Comparison of ENCODE assay signal across 13 cellular contexts in genomic region chr11:62399868-62400245, GRCh38. TPM values are rescaled to one million over a fixed set of nuclear protein-coding genes. Genes with fewer than 3 reads are reported as not detected.
A peak's percentile ranks its signal among the peaks of the same experiment; 100 is the strongest.
DNase-seq lines count a peak whose midpoint lies in the region; ATAC-seq and TF ChIP-seq lines count a peak whose summit lies in the region.
"Had no signal": no experiment of that assay in that cellular context is flagged by ENCODE, and none has a peak within 500 bp of the region (broad histone marks: within the 10 kb centered on the region; RNA-seq: fewer than 3 reads in every experiment).

No MANE protein-coding gene starts in this region.

- 53 to 68% methylated on average over 4 to 6 of the region's 7 CpGs for WGBS in esophagus squamous epithelium, 2 donors
- 15 to 24% methylated on average over 7 of the region's 7 CpGs for WGBS in tibial nerve, 2 donors

- H3K36me3 Mint-ChIP-seq in T-helper 17 cell (ENCODE audit: low read depth): no peaks in the 10 kb centered on the region
- peaks cover 0 to 2% (median 0%) of the 10 kb centered on the region in 3 donors for H3K36me3 Mint-ChIP-seq in naive thymus-derived CD8-positive, alpha-beta T cell

- H3K4me1 ChIP-seq in esophagus squamous epithelium (peaks cover 65 to 93% (median 67%) of the 10 kb centered on the region in 3 donors), tibial nerve (peaks cover 6 to 90% (median 70%) of the 10 kb centered on the region in 4 donors)

- H3K9me3 ChIP-seq in T-helper 17 cell (ENCODE audit: control insufficient read depth, low read length, poor library complexity, severe bottlenecking): no peaks in the 10 kb centered on the region
- H3K9me3 ChIP-seq in esophagus squamous epithelium: no peaks in the 10 kb centered on the region
- no peaks in the 10 kb centered on the region for H3K9me3 ChIP-seq in tibial nerve
- H3K9me3 ChIP-seq: neutrophil had no signal

- POLR2A ChIA-PET in naive thymus-derived CD8-positive, alpha-beta T cell (lab: Charles Lee): interaction anchor here (0.6 to 1.4 kb wide), 6 partner anchors 19 to 192 kb away, joined by 3 to 5 read pairs (median 3); partner anchors contain the start of gene TUT1

- H3K36me3 ChIP-seq in esophagus squamous epithelium (no peaks in the 10 kb centered on the region), tibial nerve (no peaks in the 10 kb centered on the region)
- H3K36me3 ChIP-seq: neutrophil had no signal

- no peak overlapping the region for H3K4me3 Mint-ChIP-seq in T-helper 17 cell
- peak overlapping the region in 5 of 10 donors; percentile 11 to 83 (median 76) for H3K4me3 Mint-ChIP-seq in naive thymus-derived CD8-positive, alpha-beta T cell

- peak overlapping the region; percentile 8 for H3K27ac Mint-ChIP-seq in T-helper 17 cell
- H3K27ac Mint-ChIP-seq in naive thymus-derived CD8-positive, alpha-beta T cell: peak overlapping the region in 9 of 10 donors; percentile 53 to 97 (median 88)

- no peak for TF ChIP-seq POLR2A in esophagus squamous epithelium (IDR thresholded peaks at IDR 0.05)
- TF ChIP-seq POLR2A in tibial nerve (IDR thresholded peaks at IDR 0.05): no peak

- no peak for TF ChIP-seq CTCF in esophagus squamous epithelium (IDR thresholded peaks at IDR 0.05)
- no peak for TF ChIP-seq CTCF in tibial nerve (IDR thresholded peaks at IDR 0.05)

- no peak for DNase-seq in T-helper 17 cell
- DNase-seq in esophagus squamous epithelium (lab: John Stamatoyannopoulos, UW): no peak
- DNase-seq in naive thymus-derived CD8-positive, alpha-beta T cell: no peak
- no peak for DNase-seq in tibial nerve (ENCODE audit: low spot score in 2 of 2)
- no peak for DNase-seq in NCI-H446 (lab: John Stamatoyannopoulos, UW)
- DNase-seq: activated CD4-positive, alpha-beta T cell treated with anti-CD3 and anti-CD28 coated beads for 48 hours; activated effector memory CD4-positive, alpha-beta T cell treated with Interleukin-2 at 50 U/mL for 16 hours; cortex of kidney; NCI-H2107 had no signal

- no peaks in the 10 kb centered on the region for H3K9me3 Mint-ChIP-seq in naive thymus-derived CD8-positive, alpha-beta T cell

- TF ChIP-seq EP300 in tibial nerve (IDR thresholded peaks at IDR 0.05): no peak

- ATAC-seq in T-helper 17 cell (no peak), HG02571 (IDR thresholded peaks at IDR 0.05; ENCODE audit: unreplicated experiment) (no peak), HG02981 (IDR thresholded peaks at IDR 0.05; ENCODE audit: unreplicated experiment) (no peak)
- ATAC-seq in naive thymus-derived CD8-positive, alpha-beta T cell: no peak

- H3K27me3 ChIP-seq in esophagus squamous epithelium (no peaks in the 10 kb centered on the region), tibial nerve (no peaks in the 10 kb centered on the region)
- H3K27me3 ChIP-seq: neutrophil had no signal

- no peak overlapping the region for H3K4me3 ChIP-seq in esophagus squamous epithelium
- no peak overlapping the region for H3K4me3 ChIP-seq in tibial nerve

- peaks cover 24% of the 10 kb centered on the region for H3K4me1 Mint-ChIP-seq in T-helper 17 cell
- peaks cover 34 to 68% (median 62%) of the 10 kb centered on the region in 4 donors for H3K4me1 Mint-ChIP-seq in naive thymus-derived CD8-positive, alpha-beta T cell

- intact Hi-C loops in esophagus squamous epithelium (cut with DNase I): loop anchor here (5.0 kb wide), 1 partner anchor 157 kb away; no protein-coding TSS in a partner anchor

- peak overlapping the region; percentile 80 to 91 (median 90) for H3K27ac ChIP-seq in esophagus squamous epithelium
- H3K27ac ChIP-seq in tibial nerve: peak overlapping the region; percentile 75 to 93 (median 84)
- H3K27ac ChIP-seq: neutrophil had no signal

- H3K27me3 Mint-ChIP-seq in T-helper 17 cell: no peaks in the 10 kb centered on the region
- no peaks in the 10 kb centered on the region for H3K27me3 Mint-ChIP-seq in naive thymus-derived CD8-positive, alpha-beta T cell

RNA-seq across cellular contexts. Expression of gene SCGB1A1, which starts 19.0 kb away (rescaled TPM):
- not detected for total RNA-seq in T-helper 17 cell
- total RNA-seq in esophagus squamous epithelium: 1 to 10 TPM in 2 of 4 donors, not detected in 2; 5.9 to 6.6 TPM
- total RNA-seq in naive thymus-derived CD8-positive, alpha-beta T cell: not detected
- not detected for polyA plus RNA-seq in naive thymus-derived CD8-positive, alpha-beta T cell
- not detected for total RNA-seq in tibial nerve
- total RNA-seq: T-helper 1 cell treated with Interleukin-12 subunit alpha and Interleukin-12 subunit beta and Interleukin-4 antibody, amounts not matched to agents 30 ng/mL and 1 ng/mL, for 36 hours had no signal
